In the genomic region with DNA sequence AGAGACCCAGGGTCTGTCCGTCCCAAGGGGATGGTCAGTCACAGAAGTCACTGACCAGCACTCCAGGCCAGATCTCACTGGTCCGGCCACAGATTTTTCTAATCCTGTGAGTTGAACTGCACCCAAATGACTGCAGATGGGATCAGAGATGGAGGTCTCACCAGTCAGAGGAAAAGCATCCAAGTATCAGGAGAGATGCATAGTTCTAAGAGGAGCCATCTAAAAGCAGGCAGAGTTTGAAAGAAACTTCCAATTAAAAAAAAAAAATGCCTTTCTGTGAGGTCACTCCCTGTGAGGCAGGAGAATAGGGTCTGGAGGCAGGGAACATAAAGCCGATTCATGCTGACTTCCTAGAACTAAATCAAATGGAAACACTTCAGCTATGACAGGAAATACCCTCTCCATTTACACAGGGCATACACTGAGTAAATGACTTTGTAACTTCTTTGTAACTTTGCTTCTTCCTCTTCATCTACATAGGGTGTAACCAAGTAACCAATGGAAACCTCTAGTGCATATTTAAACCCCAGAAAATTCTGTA, we compare ENCODE assay signal across 11 cellular contexts.
DNase-seq lines count a peak whose midpoint lies in the region; ATAC-seq and TF ChIP-seq lines count a peak whose summit lies in the region.
"Had no signal": no experiment of that assay in that cellular context is flagged by ENCODE, and none has a peak within 500 bp of the region (broad histone marks: within the 10 kb centered on the region; RNA-seq: fewer than 3 reads in every experiment).

No MANE protein-coding gene starts in this region.

- no peak for TF ChIP-seq RAD21 in SK-N-SH (IDR thresholded peaks at IDR 0.05; ENCODE audit: low read length)

- H4K20me1 ChIP-seq in SK-N-SH (ENCODE audit: insufficient read depth): no peaks in the 10 kb centered on the region

- ATAC-seq in GM18502 (IDR thresholded peaks at IDR 0.05; ENCODE audit: poor library complexity, unreplicated experiment) (no peak), HG03439 (IDR thresholded peaks at IDR 0.05; ENCODE audit: unreplicated experiment) (no peak)
- ATAC-seq: esophagus mucosa; natural killer cell treated with Interleukin-12 subunit alpha and Interleukin-12 subunit beta and Interleukin-15 and Interleukin-18, amount 100 ng/mL, for 72 hours had no signal

- peaks cover 5% of the 10 kb centered on the region for H3K9me3 Mint-ChIP-seq in glutamatergic neuron (ENCODE audit: unreplicated experiment)
- H3K9me3 Mint-ChIP-seq: natural killer cell treated with Interleukin-12 subunit alpha and Interleukin-12 subunit beta and Interleukin-15 and Interleukin-18, amount 100 ng/mL, for 72 hours had no signal

- H3K36me3 ChIP-seq in SK-N-SH (replicated peaks in 1 of 2; ENCODE audit: control insufficient read depth in 1 of 2, insufficient read depth in 2 of 2, low read length in 1 of 2) (no peaks in the 10 kb centered on the region), skeletal muscle tissue (ENCODE audit: control insufficient read depth in 3 of 3, insufficient read depth in 3 of 3, low read length in 3 of 3) (no peaks in the 10 kb centered on the region)

- no peaks in the 10 kb centered on the region for H3K27me3 ChIP-seq in SK-N-SH (ENCODE audit: insufficient read depth)
- no peaks in the 10 kb centered on the region for H3K27me3 ChIP-seq in skeletal muscle tissue (ENCODE audit: control insufficient read depth in 3 of 3, insufficient read depth in 3 of 3, low read length in 3 of 3)

- CTCF ChIA-PET in SK-N-SH (lab: Yijun Ruan, JAX): interaction anchor here (2.3 kb wide), 1 partner anchor 267 kb away, joined by 7 read pairs; no protein-coding TSS in a partner anchor

- no peaks in the 10 kb centered on the region for H3K9me2 ChIP-seq in SK-N-SH

- H3K9ac ChIP-seq in SK-N-SH (peak overlapping the region; percentile 73), skeletal muscle tissue (ENCODE audit: low read depth in 1 of 3, low read length in 3 of 3) (no peak overlapping the region)

- peaks cover 30% of the 10 kb centered on the region for H3F3A ChIP-seq in SK-N-SH (replicated peaks; ENCODE audit: insufficient read depth)

- POLR2A ChIA-PET in SK-N-SH (lab: Yijun Ruan, JAX): no interaction called here

- H3K4me1 ChIP-seq in SK-N-SH (ENCODE audit: control insufficient read depth in 1 of 2, insufficient read depth in 2 of 2, low read depth in 1 of 2, low read length in 1 of 2) (peaks cover 24 to 54% of the 10 kb centered on the region in 2 experiments), skeletal muscle tissue (ENCODE audit: control insufficient read depth in 3 of 3, insufficient read depth in 3 of 3, low read length in 3 of 3) (peaks cover 28 to 39% (median 34%) of the 10 kb centered on the region in 3 donors)

- H3K4me3 Mint-ChIP-seq in glutamatergic neuron (ENCODE audit: unreplicated experiment): peak overlapping the region; percentile 68
- H3K4me3 Mint-ChIP-seq: natural killer cell treated with Interleukin-12 subunit alpha and Interleukin-12 subunit beta and Interleukin-15 and Interleukin-18, amount 100 ng/mL, for 72 hours had no signal

- H3K27ac ChIP-seq in SK-N-SH (ENCODE audit: low read depth in 2 of 2, low read length in 1 of 2) (peak overlapping the region; percentile 50 to 99), skeletal muscle tissue (ENCODE audit: low read depth, low read length) (peak overlapping the region; percentile 76)

- TF ChIP-seq CTCF in SK-N-SH (IDR thresholded peaks at IDR 0.05) (no peak), glutamatergic neuron (IDR thresholded peaks at IDR 0.05; ENCODE audit: partially characterized antibody, unreplicated experiment) (no peak)

- H3K79me2 ChIP-seq in SK-N-SH (ENCODE audit: insufficient read depth): no peaks in the 10 kb centered on the region

- H3K27me3 Mint-ChIP-seq in glutamatergic neuron (ENCODE audit: unreplicated experiment): no peaks in the 10 kb centered on the region
- H3K27me3 Mint-ChIP-seq: natural killer cell treated with Interleukin-12 subunit alpha and Interleukin-12 subunit beta and Interleukin-15 and Interleukin-18, amount 100 ng/mL, for 72 hours had no signal

- H2AFZ ChIP-seq in SK-N-SH (ENCODE audit: low read depth): peak overlapping the region; percentile 78

- H3K36me3 Mint-ChIP-seq in glutamatergic neuron (ENCODE audit: unreplicated experiment): no peaks in the 10 kb centered on the region
- H3K36me3 Mint-ChIP-seq: natural killer cell treated with Interleukin-12 subunit alpha and Interleukin-12 subunit beta and Interleukin-15 and Interleukin-18, amount 100 ng/mL, for 72 hours had no signal

- H3K4me3 ChIP-seq in SK-N-SH (ENCODE audit: low read depth in 2 of 2, low read length in 1 of 2) (no peak overlapping the region; a peak in 1 of 4 replicates), skeletal muscle tissue (ENCODE audit: low read length in 3 of 3) (no peak overlapping the region)

- WGBS in SK-N-SH (ENCODE audit: low lambda C conversion rate): 21% methylated on average over 3 of the region's 3 CpGs

- peaks cover 12% of the 10 kb centered on the region for H3K4me1 Mint-ChIP-seq in glutamatergic neuron (ENCODE audit: low read depth, unreplicated experiment)

- DNase-seq in NCI-H2171 treated with DMSO at 0.1 percent for 48 hours (lab: John Stamatoyannopoulos, UW): peak; percentile 49
- no peak for DNase-seq in NCI-H2171 (lab: John Stamatoyannopoulos, UW)
- no peak for DNase-seq in SK-N-SH
- no peak for DNase-seq in glutamatergic neuron
- DNase-seq in middle frontal gyrus (ENCODE audit: extremely low spot score, low spot score): no peak
- DNase-seq: stimulated activated CD8-positive, alpha-beta memory T cell treated with anti-CD3 and anti-CD28 coated beads, Interleukin-4, amount 100 ng/mL, for 48 hours had no signal

- H3K9me3 ChIP-seq in SK-N-SH (no peaks in the 10 kb centered on the region), skeletal muscle tissue (ENCODE audit: control insufficient read depth in 3 of 3, low read length in 3 of 3) (no peaks in the 10 kb centered on the region)

- H3K4me2 ChIP-seq in SK-N-SH: peak overlapping the region; percentile 77

- H3K27ac Mint-ChIP-seq in glutamatergic neuron (ENCODE audit: unreplicated experiment): no peak overlapping the region
- H3K27ac Mint-ChIP-seq: natural killer cell treated with Interleukin-12 subunit alpha and Interleukin-12 subunit beta and Interleukin-15 and Interleukin-18, amount 100 ng/mL, for 72 hours had no signal

- peak in 1 of 2 experiments; percentile 87; a peak in 2 of 4 replicates for TF ChIP-seq EP300 in SK-N-SH (IDR thresholded peaks at IDR 0.05; ENCODE audit: borderline replicate concordance in 1 of 2, low read depth in 1 of 2, low read length in 1 of 2)

TF ChIP-seq in SK-N-SH, 30 proteins besides CTCF, POLR2A, EP300 and RAD21 (continues in another document):
- TF ChIP-seq NRF1 (IDR thresholded peaks at IDR 0.05; ENCODE audit: low read depth, low read length) (no peak), CHD2 (IDR thresholded peaks at IDR 0.05; ENCODE audit: low read length, partially characterized antibody) (no peak), SMC3 (IDR thresholded peaks at IDR 0.05; ENCODE audit: low read depth, low read length) (no peak), TAF1 (IDR thresholded peaks at IDR 0.05; ENCODE audit: borderline replicate concordance, low read depth, low read length) (no peak), JUND (IDR thresholded peaks at IDR 0.05) (peak; percentile 75; the same call in 1 of the 2 replicates), FOXJ3 (CRISPR knock-in tag; IDR thresholded peaks at IDR 0.05) (no peak), MEF2A (IDR thresholded peaks at IDR 0.05; ENCODE audit: borderline replicate concordance, low read depth) (0 out of 2 replicates have a peak, but pooled peaks have one; percentile 28), RFX5 (IDR thresholded peaks at IDR 0.05; ENCODE audit: low read length) (no peak), GATA2 (CRISPR knock-in tag; IDR thresholded peaks at IDR 0.05) (no peak)
- TF ChIP-seq, protein P1, sequence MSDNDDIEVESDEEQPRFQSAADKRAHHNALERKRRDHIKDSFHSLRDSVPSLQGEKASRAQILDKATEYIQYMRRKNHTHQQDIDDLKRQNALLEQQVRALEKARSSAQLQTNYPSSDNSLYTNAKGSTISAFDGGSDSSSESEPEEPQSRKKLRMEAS (IDR thresholded peaks at IDR 0.05; ENCODE audit: low read depth): no peak
- TF ChIP-seq, protein P2, sequence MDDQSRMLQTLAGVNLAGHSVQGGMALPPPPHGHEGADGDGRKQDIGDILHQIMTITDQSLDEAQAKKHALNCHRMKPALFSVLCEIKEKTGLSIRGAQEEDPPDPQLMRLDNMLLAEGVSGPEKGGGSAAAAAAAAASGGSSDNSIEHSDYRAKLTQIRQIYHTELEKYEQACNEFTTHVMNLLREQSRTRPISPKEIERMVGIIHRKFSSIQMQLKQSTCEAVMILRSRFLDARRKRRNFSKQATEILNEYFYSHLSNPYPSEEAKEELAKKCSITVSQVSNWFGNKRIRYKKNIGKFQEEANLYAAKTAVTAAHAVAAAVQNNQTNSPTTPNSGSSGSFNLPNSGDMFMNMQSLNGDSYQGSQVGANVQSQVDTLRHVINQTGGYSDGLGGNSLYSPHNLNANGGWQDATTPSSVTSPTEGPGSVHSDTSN (IDR thresholded peaks at IDR 0.05): peak; percentile 60
- TF ChIP-seq, protein P3, sequence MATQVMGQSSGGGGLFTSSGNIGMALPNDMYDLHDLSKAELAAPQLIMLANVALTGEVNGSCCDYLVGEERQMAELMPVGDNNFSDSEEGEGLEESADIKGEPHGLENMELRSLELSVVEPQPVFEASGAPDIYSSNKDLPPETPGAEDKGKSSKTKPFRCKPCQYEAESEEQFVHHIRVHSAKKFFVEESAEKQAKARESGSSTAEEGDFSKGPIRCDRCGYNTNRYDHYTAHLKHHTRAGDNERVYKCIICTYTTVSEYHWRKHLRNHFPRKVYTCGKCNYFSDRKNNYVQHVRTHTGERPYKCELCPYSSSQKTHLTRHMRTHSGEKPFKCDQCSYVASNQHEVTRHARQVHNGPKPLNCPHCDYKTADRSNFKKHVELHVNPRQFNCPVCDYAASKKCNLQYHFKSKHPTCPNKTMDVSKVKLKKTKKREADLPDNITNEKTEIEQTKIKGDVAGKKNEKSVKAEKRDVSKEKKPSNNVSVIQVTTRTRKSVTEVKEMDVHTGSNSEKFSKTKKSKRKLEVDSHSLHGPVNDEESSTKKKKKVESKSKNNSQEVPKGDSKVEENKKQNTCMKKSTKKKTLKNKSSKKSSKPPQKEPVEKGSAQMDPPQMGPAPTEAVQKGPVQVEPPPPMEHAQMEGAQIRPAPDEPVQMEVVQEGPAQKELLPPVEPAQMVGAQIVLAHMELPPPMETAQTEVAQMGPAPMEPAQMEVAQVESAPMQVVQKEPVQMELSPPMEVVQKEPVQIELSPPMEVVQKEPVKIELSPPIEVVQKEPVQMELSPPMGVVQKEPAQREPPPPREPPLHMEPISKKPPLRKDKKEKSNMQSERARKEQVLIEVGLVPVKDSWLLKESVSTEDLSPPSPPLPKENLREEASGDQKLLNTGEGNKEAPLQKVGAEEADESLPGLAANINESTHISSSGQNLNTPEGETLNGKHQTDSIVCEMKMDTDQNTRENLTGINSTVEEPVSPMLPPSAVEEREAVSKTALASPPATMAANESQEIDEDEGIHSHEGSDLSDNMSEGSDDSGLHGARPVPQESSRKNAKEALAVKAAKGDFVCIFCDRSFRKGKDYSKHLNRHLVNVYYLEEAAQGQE (IDR thresholded peaks at IDR 0.05; ENCODE audit: low read depth, low read length): no peak
